17 cellular contexts compared by ENCODE assay signal in genomic region chr1:7346600-7347570, GRCh38.
"Had no signal": no experiment of that assay in that cellular context is flagged by ENCODE, and none has a peak within 500 bp of the region (broad histone marks: within the 10 kb centered on the region; RNA-seq: fewer than 3 reads in every experiment).

No MANE protein-coding gene starts in this region.

- H3K27me3 ChIP-seq: dorsolateral prefrontal cortex, gastroesophageal sphincter, vagina had no signal

- H3K4me3 Mint-ChIP-seq: activated naive CD4-positive, alpha-beta T cell treated with anti-CD3 and anti-CD28 coated beads, Interleukin-2, amount 10 ng/mL, durations not matched to agents 7 days and 5 days; activated T-helper 17 cell treated with anti-CD3 and anti-CD28 coated beads, Interleukin-2, amount 50 U/mL, for 72 hours; immature natural killer cell; memory B cell; neural crest cell; T-cell had no signal

- H3K4me1 ChIP-seq: gastroesophageal sphincter, psoas muscle, tibial artery, vagina had no signal

- H3K36me3 Mint-ChIP-seq: activated naive CD4-positive, alpha-beta T cell treated with anti-CD3 and anti-CD28 coated beads, Interleukin-2, amount 10 ng/mL, durations not matched to agents 7 days and 5 days; immature natural killer cell; memory B cell; T-cell had no signal

- H3K36me3 ChIP-seq: gastroesophageal sphincter, tibial artery, vagina had no signal

- ATAC-seq: activated CD4-positive, CD25-positive, alpha-beta regulatory T cell treated with anti-CD3 and anti-CD28 coated beads, Interleukin-2, amount 50 U/mL, for 24 hours; activated T-helper 17 cell treated with anti-CD3 and anti-CD28 coated beads, Interleukin-2, amount 50 U/mL, for 72 hours; gastroesophageal sphincter; psoas muscle had no signal

- H3K9me3 ChIP-seq: gastroesophageal sphincter, psoas muscle, SK-N-SH, tibial artery, vagina had no signal

- H3K27me3 Mint-ChIP-seq: activated naive CD4-positive, alpha-beta T cell treated with anti-CD3 and anti-CD28 coated beads, Interleukin-2, amount 10 ng/mL, durations not matched to agents 7 days and 5 days; memory B cell had no signal

- H3K4me3 ChIP-seq: dorsolateral prefrontal cortex, gastroesophageal sphincter, psoas muscle, tibial artery, vagina had no signal

- H3K9me3 Mint-ChIP-seq: activated naive CD4-positive, alpha-beta T cell treated with anti-CD3 and anti-CD28 coated beads, Interleukin-2, amount 10 ng/mL, durations not matched to agents 7 days and 5 days; activated T-helper 17 cell treated with anti-CD3 and anti-CD28 coated beads, Interleukin-2, amount 50 U/mL, for 72 hours; immature natural killer cell; T-cell had no signal

- H3K27ac ChIP-seq: dorsolateral prefrontal cortex, gastroesophageal sphincter, psoas muscle, tibial artery, vagina had no signal

- H3K27ac Mint-ChIP-seq: activated naive CD4-positive, alpha-beta T cell treated with anti-CD3 and anti-CD28 coated beads, Interleukin-2, amount 10 ng/mL, durations not matched to agents 7 days and 5 days; activated T-helper 17 cell treated with anti-CD3 and anti-CD28 coated beads, Interleukin-2, amount 50 U/mL, for 72 hours; immature natural killer cell; memory B cell; T-cell had no signal

- H3K4me1 Mint-ChIP-seq: activated naive CD4-positive, alpha-beta T cell treated with anti-CD3 and anti-CD28 coated beads, Interleukin-2, amount 10 ng/mL, durations not matched to agents 7 days and 5 days; activated T-helper 17 cell treated with anti-CD3 and anti-CD28 coated beads, Interleukin-2, amount 50 U/mL, for 72 hours; immature natural killer cell; memory B cell; T-cell had no signal

- DNase-seq: activated CD4-positive, alpha-beta T cell treated with anti-CD3 and anti-CD28 coated beads, Interleukin-2, amount 50 U/mL, for 4 hours; activated naive CD4-positive, alpha-beta T cell treated with anti-CD3 and anti-CD28 coated beads, Interleukin-2, amount 10 ng/mL, durations not matched to agents 7 days and 5 days; dorsolateral prefrontal cortex; immature natural killer cell; psoas muscle; SK-N-SH; stimulated activated CD4-positive, alpha-beta T cell treated with anti-CD3 and anti-CD28 coated beads, Interleukin-4, amount 100 ng/mL, for 1 hour; stimulated activated naive CD4-positive, alpha-beta T cell; T-cell; T1000; tibial artery had no signal
